In genomic region chr14:28635387-28635786, GRCh38 we compare ENCODE assay signal across 8 cellular contexts.
DNase-seq lines count a peak whose midpoint lies in the region; ATAC-seq, FAIRE-seq and TF ChIP-seq lines count a peak whose summit lies in the region.

No MANE protein-coding gene starts in this region.

- BruUV-seq in HepG2 (replicated peaks; lab: Mats Ljungman, UMichigan): no TSS peak

- no peak overlapping the region for H3K27ac ChIP-seq in HepG2 (ENCODE audit: extremely low read length, insufficient read depth, low read length)

- no peaks in the 10 kb centered on the region for H4K20me1 ChIP-seq in HepG2 (ENCODE audit: insufficient read depth, low read length)

- no peak for ATAC-seq in activated CD8-positive, alpha-beta T cell treated with anti-CD3 and anti-CD28 coated beads, Interleukin-2, amount 10 ng/mL, durations not matched to agents 7 days and 5 days
- ATAC-seq in HepG2 (peak; percentile 50; the same call in 2 of the 3 replicates), GM21529 (IDR thresholded peaks at IDR 0.05; ENCODE audit: unreplicated experiment) (no peak), GM19324 (IDR thresholded peaks at IDR 0.05; ENCODE audit: low FRiP score, unreplicated experiment) (no peak)

- H3K4me2 ChIP-seq in HepG2 (ENCODE audit: low read depth, low read length): no peak overlapping the region

- POLR2A ChIA-PET in activated CD8-positive, alpha-beta T cell treated with anti-CD3 and anti-CD28 coated beads, Interleukin-2, amount 10 ng/mL, durations not matched to agents 7 days and 5 days (lab: Charles Lee): no interaction called here
- POLR2A ChIA-PET in HepG2 (lab: Yijun Ruan, JAX): no interaction called here

- H3K4me3 Mint-ChIP-seq in activated CD8-positive, alpha-beta T cell treated with anti-CD3 and anti-CD28 coated beads, Interleukin-2, amount 10 ng/mL, durations not matched to agents 7 days and 5 days: no peak overlapping the region

- H2AFZ ChIP-seq in HepG2 (ENCODE audit: low read length): no peak overlapping the region

- H3K79me2 ChIP-seq in HepG2 (ENCODE audit: insufficient read depth, low read length): no peaks in the 10 kb centered on the region

- in situ Hi-C loops in HepG2 (cut with HindIII; ENCODE audit: extremely low pct_ligation_motif_present, low pct_unique_long_range_greater_than_20kb): no loop called here

- TF ChIP-seq POLR2A in HepG2 (IDR thresholded peaks at IDR 0.05; ENCODE audit: insufficient read depth in 1 of 2, low read depth in 2 of 2, low read length in 2 of 2): no peak

- peak; percentile 53 for TF ChIP-seq CTCF in LNCaP clone FGC (IDR thresholded peaks at IDR 0.05; ENCODE audit: control insufficient read depth, extremely low read depth, insufficient read depth)
- TF ChIP-seq CTCF in HepG2 (CRISPR knock-in tag; IDR thresholded peaks at IDR 0.05): peak; percentile 64

- no peak for TF ChIP-seq EP300 in HepG2 (IDR thresholded peaks at IDR 0.05; ENCODE audit: low read depth in 2 of 2, low read length in 2 of 2)
- TF ChIP-seq EP300 in HepG2 (CRISPR knock-in tag; IDR thresholded peaks at IDR 0.05; ENCODE audit: borderline replicate concordance): no peak

- H3K4me1 Mint-ChIP-seq in activated CD8-positive, alpha-beta T cell treated with anti-CD3 and anti-CD28 coated beads, Interleukin-2, amount 10 ng/mL, durations not matched to agents 7 days and 5 days (ENCODE audit: low read depth): no peaks in the 10 kb centered on the region

- no peaks in the 10 kb centered on the region for H3K36me3 ChIP-seq in HepG2 (replicated peaks in 1 of 2; ENCODE audit: control insufficient read depth in 1 of 2, insufficient read depth in 2 of 2, low read length in 2 of 2)

- no peaks in the 10 kb centered on the region for H3K9me3 Mint-ChIP-seq in activated CD8-positive, alpha-beta T cell treated with anti-CD3 and anti-CD28 coated beads, Interleukin-2, amount 10 ng/mL, durations not matched to agents 7 days and 5 days (ENCODE audit: insufficient read depth)

- H3K36me3 Mint-ChIP-seq in activated CD8-positive, alpha-beta T cell treated with anti-CD3 and anti-CD28 coated beads, Interleukin-2, amount 10 ng/mL, durations not matched to agents 7 days and 5 days (ENCODE audit: low read depth): no peaks in the 10 kb centered on the region

- DNase-seq in NCI-H2107 treated with DMSO at 0.1 percent for 48 hours (lab: John Stamatoyannopoulos, UW; ENCODE audit: unreplicated experiment) (peak; percentile 36), NCI-H2107 (lab: John Stamatoyannopoulos, UW) (no peak), LNCaP clone FGC (ENCODE audit: low read depth) (peak; percentile 0), HepG2 (ENCODE audit: low spot score) (peak; percentile 39), occipital lobe (lab: John Stamatoyannopoulos, UW) (no peak)
- DNase-seq in activated CD8-positive, alpha-beta T cell treated with anti-CD3 and anti-CD28 coated beads, Interleukin-2, amount 10 ng/mL, durations not matched to agents 7 days and 5 days: peak; percentile 23

- no peak overlapping the region for H3K4me3 ChIP-seq in LNCaP clone FGC (ENCODE audit: low read depth, low read length)
- no peak overlapping the region for H3K4me3 ChIP-seq in HepG2 (replicated peaks in 1 of 3; ENCODE audit: insufficient read depth in 1 of 3, low read depth in 2 of 3, low read length in 3 of 3)

- no peaks in the 10 kb centered on the region for H3K4me1 ChIP-seq in HepG2 (ENCODE audit: insufficient read depth, low read length)

- CTCF ChIA-PET in activated CD8-positive, alpha-beta T cell treated with anti-CD3 and anti-CD28 coated beads, Interleukin-2, amount 10 ng/mL, durations not matched to agents 7 days and 5 days (lab: Charles Lee): no interaction called here
- CTCF ChIA-PET in HepG2 (lab: Yijun Ruan, JAX; ENCODE audit: low intra/inter-chr PET ratio, low total read pairs): no interaction called here

- FAIRE-seq in HepG2 (lab: Jason Lieb, UNC): no peak

- TF ChIP-seq RAD21 in HepG2 (CRISPR knock-in tag; IDR thresholded peaks at IDR 0.05): no peak

- no peak overlapping the region for H3K27ac Mint-ChIP-seq in activated CD8-positive, alpha-beta T cell treated with anti-CD3 and anti-CD28 coated beads, Interleukin-2, amount 10 ng/mL, durations not matched to agents 7 days and 5 days

- no peaks in the 10 kb centered on the region for H3K27me3 ChIP-seq in HepG2 (ENCODE audit: control insufficient read depth in 1 of 2, insufficient read depth in 2 of 2, low read length in 2 of 2)

- peaks cover 34% of the 10 kb centered on the region for H3K9me3 ChIP-seq in HepG2 (ENCODE audit: low read length)

- intact Hi-C loops in HepG2 (cut with micrococcal nuclease; ENCODE audit: unreplicated experiment): loop anchor here (1.0 kb wide), 2 partner anchors 260 to 340 kb away; no protein-coding TSS in a partner anchor

- H3K27me3 Mint-ChIP-seq in activated CD8-positive, alpha-beta T cell treated with anti-CD3 and anti-CD28 coated beads, Interleukin-2, amount 10 ng/mL, durations not matched to agents 7 days and 5 days (ENCODE audit: low read depth): no peaks in the 10 kb centered on the region

- WGBS in HepG2 (ENCODE audit: low lambda C conversion rate): under 1% methylated on average over 7 of the region's 7 CpGs

- no peak overlapping the region for H3K9ac ChIP-seq in HepG2 (ENCODE audit: insufficient read depth, low read depth, low read length)

TF ChIP-seq in HepG2, 621 proteins besides CTCF, POLR2A, EP300 and RAD21:
- peak; percentile 76 for TF ChIP-seq STAG1 (CRISPR knock-in tag; IDR thresholded peaks at IDR 0.05)
- TF ChIP-seq MIXL1 (CRISPR knock-in tag; IDR thresholded peaks at IDR 0.05): peak; percentile 46; the same call in 1 of the 2 replicates
- 0 out of 4 replicates have a peak, but pooled peaks of 1 of the 2 experiments have one; percentile 20 for TF ChIP-seq ATF4 (CRISPR knock-in tag; IDR thresholded peaks at IDR 0.05)
- no peak for TF ChIP-seq CENPBD1 (CRISPR knock-in tag; IDR thresholded peaks at IDR 0.05; ENCODE audit: borderline replicate concordance, low read depth)
- TF ChIP-seq E2F5 (CRISPR knock-in tag; conservative IDR thresholded peaks at IDR 0.05): no peak
- TF ChIP-seq ZXDC (CRISPR knock-in tag; IDR thresholded peaks at IDR 0.05): no peak
- no peak for TF ChIP-seq HDAC2 (CRISPR knock-in tag; IDR thresholded peaks at IDR 0.05)
- TF ChIP-seq ZNF569 (CRISPR knock-in tag; IDR thresholded peaks at IDR 0.05; ENCODE audit: borderline replicate concordance): no peak
- TF ChIP-seq ZNF772 (CRISPR knock-in tag; IDR thresholded peaks at IDR 0.05): no peak
- TF ChIP-seq SMC3 (IDR thresholded peaks at IDR 0.05; ENCODE audit: low read length): peak; percentile 20; the same call in 1 of the 2 replicates
- no peak for TF ChIP-seq CERS6 (CRISPR knock-in tag; IDR thresholded peaks at IDR 0.05)
- no peak for TF ChIP-seq HOXA9 (CRISPR knock-in tag; IDR thresholded peaks at IDR 0.05; ENCODE audit: borderline replicate concordance)
- TF ChIP-seq MXD4 (CRISPR knock-in tag; IDR thresholded peaks at IDR 0.05): no peak

Comparison
In these comparisons a context has a peak if more than half of its experiments do, and no peak if none do; other contexts are left out.
1. DNase-seq: peak in NCI-H2107 treated with DMSO at 0.1 percent for 48 hours (single experiment), LNCaP clone FGC (single experiment), activated CD8-positive, alpha-beta T cell treated with anti-CD3 and anti-CD28 coated beads, Interleukin-2, amount 10 ng/mL, durations not matched to agents 7 days and 5 days (single experiment) and HepG2 (single experiment); none in NCI-H2107 (single experiment) and occipital lobe (single experiment).